ENCODE assay signal across 25 cellular contexts in genomic region chr10:132502544-132503300, GRCh38. TPM values are rescaled to one million over a fixed set of nuclear protein-coding genes. Genes with fewer than 3 reads are reported as not detected.
DNase-seq lines count a peak whose midpoint lies in the region; ATAC-seq, FAIRE-seq and TF ChIP-seq lines count a peak whose summit lies in the region.
"Had no signal": no experiment of that assay in that cellular context is flagged by ENCODE, and none has a peak within 500 bp of the region (broad histone marks: within the 10 kb centered on the region; RNA-seq: fewer than 3 reads in every experiment).

No MANE protein-coding gene starts in this region.

- no peak overlapping the region for H3K27ac Mint-ChIP-seq in activated T-cell treated with anti-CD3 and anti-CD28 coated beads, Interleukin-2, amount 50 U/mL, for 24 hours
- H3K27ac Mint-ChIP-seq: CD4-positive, CD25-positive, alpha-beta regulatory T cell had no signal

- DNase-seq in activated T-cell treated with anti-CD3 and anti-CD28 coated beads, Interleukin-2, amount 50 U/mL, for 24 hours: peak; percentile 6
- no peak for DNase-seq in activated T-cell treated with anti-CD3 and anti-CD28 coated beads for 4 hours
- peak; percentile 51 for DNase-seq in kidney
- DNase-seq in osteoblast (ENCODE audit: insufficient read length, low spot score, missing footprints): peak; percentile 56
- no peak for DNase-seq in SKM-1 treated with dmso at 0.1 percent for 144 hours (lab: John Stamatoyannopoulos, UW; ENCODE audit: unreplicated experiment)
- no peak for DNase-seq in prostate gland (ENCODE audit: low spot score)
- DNase-seq: 8988T; ACHN; BE2C; CD4-positive, CD25-positive, alpha-beta regulatory T cell; DMS153; DND-41; Karpas-422; NCI-H1092; NCI-H1417 treated with DMSO at 0.1 percent for 48 hours; NCI-H1694 treated with DMSO at 0.1 percent for 48 hours; NCI-H2081; NCI-H2227 treated with DMSO at 0.1 percent for 48 hours; NCI-H526 treated with DMSO at 0.1 percent for 48 hours; RPMI8226; SHP77 treated with DMSO at 0.1 percent for 48 hours had no signal

- H3K4me3 Mint-ChIP-seq in activated T-cell treated with anti-CD3 and anti-CD28 coated beads, Interleukin-2, amount 50 U/mL, for 24 hours: no peak overlapping the region
- H3K4me3 Mint-ChIP-seq: CD4-positive, CD25-positive, alpha-beta regulatory T cell had no signal

- peaks cover 6% of the 10 kb centered on the region for H3K27me3 Mint-ChIP-seq in activated T-cell treated with anti-CD3 and anti-CD28 coated beads, Interleukin-2, amount 50 U/mL, for 24 hours
- H3K27me3 Mint-ChIP-seq: CD4-positive, CD25-positive, alpha-beta regulatory T cell had no signal

- no peak overlapping the region for H2AFZ ChIP-seq in osteoblast (ENCODE audit: low read length)

- no peak overlapping the region for H3K9ac ChIP-seq in BLaER1
- no peak overlapping the region for H3K9ac ChIP-seq in kidney (ENCODE audit: low read length in 2 of 2)

- FAIRE-seq in kidney (lab: Jason Lieb, UNC): no peak
- FAIRE-seq: H54, HepG2 had no signal

- H3K4me1 Mint-ChIP-seq in activated T-cell treated with anti-CD3 and anti-CD28 coated beads, Interleukin-2, amount 50 U/mL, for 24 hours (ENCODE audit: low read depth): no peaks in the 10 kb centered on the region
- H3K4me1 Mint-ChIP-seq: CD4-positive, CD25-positive, alpha-beta regulatory T cell had no signal

- H3K4me1 ChIP-seq in BLaER1 (peaks cover 54% of the 10 kb centered on the region), kidney (ENCODE audit: control insufficient read depth in 1 of 2, insufficient read depth in 1 of 2, low read depth in 1 of 2, low read length in 2 of 2) (peaks cover 0 to 4% of the 10 kb centered on the region in 2 donors), osteoblast (ENCODE audit: insufficient read depth, low read length) (peaks cover 7% of the 10 kb centered on the region), prostate gland (replicated peaks) (no peaks in the 10 kb centered on the region)
- H3K4me1 ChIP-seq: BE2C had no signal

- no peaks in the 10 kb centered on the region for H3K36me3 ChIP-seq in BLaER1
- H3K36me3 ChIP-seq in kidney (ENCODE audit: control insufficient read depth in 1 of 2, insufficient read depth in 2 of 2, low read length in 2 of 2): no peaks in the 10 kb centered on the region
- no peaks in the 10 kb centered on the region for H3K36me3 ChIP-seq in osteoblast (ENCODE audit: insufficient read depth, low read length)
- no peaks in the 10 kb centered on the region for H3K36me3 ChIP-seq in prostate gland
- H3K36me3 ChIP-seq: BE2C had no signal

- intact Hi-C loops in kidney (cut with DNase I) (no loop called here), prostate gland (cut with DNase I) (no loop called here)

- H3K9me3 ChIP-seq in BLaER1: no peaks in the 10 kb centered on the region
- H3K9me3 ChIP-seq in kidney (ENCODE audit: control insufficient read depth in 1 of 2, low read length in 2 of 2): no peaks in the 10 kb centered on the region
- no peaks in the 10 kb centered on the region for H3K9me3 ChIP-seq in osteoblast (ENCODE audit: low read depth, low read length)
- no peaks in the 10 kb centered on the region for H3K9me3 ChIP-seq in prostate gland
- H3K9me3 ChIP-seq: BE2C had no signal

- H3K4me2 ChIP-seq in BLaER1 (peak overlapping the region; percentile 34), osteoblast (ENCODE audit: insufficient read depth, low read length) (no peak overlapping the region)

- H3K27me3 ChIP-seq in BLaER1: peaks cover 26% of the 10 kb centered on the region
- H3K27me3 ChIP-seq in osteoblast (ENCODE audit: insufficient read depth, low read length): peaks cover 42% of the 10 kb centered on the region
- no peaks in the 10 kb centered on the region for H3K27me3 ChIP-seq in prostate gland (replicated peaks; ENCODE audit: insufficient read depth)

- H3K27ac ChIP-seq in BLaER1 (no peak overlapping the region), kidney (ENCODE audit: low read depth in 2 of 2, low read length in 2 of 2) (no peak overlapping the region), osteoblast (ENCODE audit: low read depth, low read length) (no peak overlapping the region), prostate gland (no peak overlapping the region)

- H4K20me1 ChIP-seq in BLaER1: no peaks in the 10 kb centered on the region
- no peaks in the 10 kb centered on the region for H4K20me1 ChIP-seq in osteoblast (ENCODE audit: insufficient read depth, low read length)

- no peak for TF ChIP-seq POLR2A in prostate gland (IDR thresholded peaks at IDR 0.05)

- ATAC-seq in HG03342 (IDR thresholded peaks at IDR 0.05; ENCODE audit: unreplicated experiment): no peak
- ATAC-seq: HepG2 had no signal

- 85% methylated on average over 28 of the region's 32 CpGs for WGBS in prostate gland

- no peaks in the 10 kb centered on the region for H3K79me2 ChIP-seq in osteoblast (ENCODE audit: insufficient read depth, low read length)

- no peaks in the 10 kb centered on the region for H3K9me3 Mint-ChIP-seq in activated T-cell treated with anti-CD3 and anti-CD28 coated beads, Interleukin-2, amount 50 U/mL, for 24 hours
- H3K9me3 Mint-ChIP-seq: CD4-positive, CD25-positive, alpha-beta regulatory T cell had no signal

- no peak overlapping the region for H3K4me3 ChIP-seq in BLaER1
- H3K4me3 ChIP-seq in kidney (ENCODE audit: low read length in 2 of 2): no peak overlapping the region
- H3K4me3 ChIP-seq in osteoblast (ENCODE audit: insufficient read depth, low read length): no peak overlapping the region
- no peak overlapping the region for H3K4me3 ChIP-seq in prostate gland

- H3K36me3 Mint-ChIP-seq in activated T-cell treated with anti-CD3 and anti-CD28 coated beads, Interleukin-2, amount 50 U/mL, for 24 hours (ENCODE audit: low read depth): no peaks in the 10 kb centered on the region
- H3K36me3 Mint-ChIP-seq: CD4-positive, CD25-positive, alpha-beta regulatory T cell had no signal

- TF ChIP-seq CTCF in kidney (IDR thresholded peaks at IDR 0.05; ENCODE audit: borderline replicate concordance, extremely low read depth, insufficient read depth) (no peak), osteoblast (IDR thresholded peaks at IDR 0.05; ENCODE audit: extremely low read depth, low read depth, low read length) (no peak), prostate gland (IDR thresholded peaks at IDR 0.05) (no peak)

RNA-seq across cellular contexts. Expression of gene INPP5A, which starts 34.9 kb away (rescaled TPM):
- total RNA-seq in kidney (40.3 TPM), osteoblast (20.9 and 22.8 TPM in 2 replicates), prostate gland (10 to 100 TPM; 49.5 to 83.3 TPM)
- 20.8 TPM for polyA plus RNA-seq in kidney (ENCODE audit: insufficient read depth, low read depth, low replicate concordance)

Comparison
In these comparisons a context has a peak if more than half of its experiments do, and no peak if none do; other contexts are left out.
1. DNase-seq: peak in activated T-cell treated with anti-CD3 and anti-CD28 coated beads, Interleukin-2, amount 50 U/mL, for 24 hours (single experiment), kidney (single experiment) and osteoblast (single experiment); none in activated T-cell treated with anti-CD3 and anti-CD28 coated beads for 4 hours (single experiment), SKM-1 treated with dmso at 0.1 percent for 144 hours (single experiment) and prostate gland (single experiment).